Comparison of ENCODE assay signal across 15 cellular contexts in the genomic region with DNA sequence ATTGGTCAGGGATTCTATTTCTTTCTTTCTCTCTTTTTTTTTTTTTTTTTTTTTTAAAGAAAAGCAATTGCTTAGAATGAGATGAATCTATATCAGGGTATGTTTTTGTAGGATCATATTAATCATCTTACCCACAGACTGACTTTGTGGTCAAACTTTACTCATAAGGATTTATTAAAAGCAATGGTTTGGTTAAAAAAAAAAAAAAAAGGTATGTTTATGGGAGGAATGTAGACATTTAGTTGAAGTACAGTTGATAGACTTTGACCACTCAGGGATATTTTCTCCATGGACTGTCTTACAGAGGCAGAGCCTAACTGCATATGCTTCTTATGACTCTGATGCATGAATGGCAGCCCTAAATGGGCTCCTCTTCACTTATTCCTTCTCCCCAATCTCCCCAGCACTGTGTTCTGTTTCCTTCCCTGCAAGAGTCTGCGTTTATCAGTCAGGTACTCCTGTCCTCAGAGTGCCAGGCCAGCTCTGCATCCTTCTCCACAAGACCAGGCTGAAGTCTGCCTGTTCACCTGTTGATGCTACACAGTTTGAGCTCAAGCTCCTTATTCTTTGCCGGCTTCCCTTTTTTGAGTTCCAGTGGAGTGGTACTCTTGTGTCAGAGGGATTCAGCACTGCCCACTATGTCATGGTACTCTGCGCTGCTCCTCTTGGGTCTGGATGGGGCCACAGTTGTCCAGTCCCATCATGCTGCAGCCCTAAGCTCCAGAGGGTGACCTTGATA.
DNase-seq lines count a peak whose midpoint lies in the region; ATAC-seq, FAIRE-seq and TF ChIP-seq lines count a peak whose summit lies in the region.
"Had no signal": no experiment of that assay in that cellular context is flagged by ENCODE, and none has a peak within 500 bp of the region (broad histone marks: within the 10 kb centered on the region; RNA-seq: fewer than 3 reads in every experiment).

No MANE protein-coding gene starts in this region.

- DNase-seq in EL, result peak; percentile 69
- DNase-seq in HTR-8/SVneo (ENCODE audit: insufficient read length, low spot score), result no peak
- DNase-seq in astrocyte of the cerebellum (ENCODE audit: low read depth), result peak; percentile 53
- DNase-seq in T-helper 9 cell, result no peak
- no peak for DNase-seq in DMS 273 (lab: John Stamatoyannopoulos, UW; ENCODE audit: unreplicated experiment)
- no peak for DNase-seq in NCI-H1694 (lab: John Stamatoyannopoulos, UW)
- DNase-seq: cerebellar nuclear complex, kidney glomerular epithelial cell, NCI-H510A treated with DMSO at 0.1 percent for 48 hours, OCI-M1, pancreas, stomach had no signal

- no peak overlapping the region for H3K9ac ChIP-seq in mucosa of rectum (ENCODE audit: low read depth in 1 of 2, low read length in 2 of 2)

- H3K4me1 ChIP-seq in mucosa of rectum (ENCODE audit: control insufficient read depth in 2 of 2, insufficient read depth in 2 of 2, low read length in 2 of 2), result peaks cover 22 to 40% of the 10 kb centered on the region in 2 donors

- peak overlapping the region; percentile 7 to 53 for H3K27ac ChIP-seq in mucosa of rectum (ENCODE audit: low read depth in 2 of 2, low read length in 2 of 2)
- H3K27ac ChIP-seq: stomach, VCaP had no signal

- no peak overlapping the region for H3K4me3 ChIP-seq in astrocyte of the cerebellum (ENCODE audit: low read depth, low read length)
- H3K4me3 ChIP-seq in mucosa of rectum (ENCODE audit: low read length in 2 of 2), result peak overlapping the region in 1 of 2 donors; percentile 2
- H3K4me3 ChIP-seq: pancreas, stomach had no signal

- H3K36me3 ChIP-seq in mucosa of rectum (ENCODE audit: control insufficient read depth in 2 of 2, insufficient read depth in 2 of 2, low read length in 2 of 2), result peaks cover 0 to 3% of the 10 kb centered on the region in 2 donors
- H3K36me3 ChIP-seq: pancreas, stomach had no signal

- no peak for ATAC-seq in GM19035 (IDR thresholded peaks at IDR 0.05; ENCODE audit: unreplicated experiment)

- no peaks in the 10 kb centered on the region for H3K27me3 ChIP-seq in mucosa of rectum (ENCODE audit: control insufficient read depth in 2 of 2, insufficient read depth in 2 of 2, low read length in 2 of 2)
- H3K27me3 ChIP-seq: pancreas, stomach had no signal

- H3K9me3 ChIP-seq in mucosa of rectum (ENCODE audit: control insufficient read depth in 2 of 2, low read length in 2 of 2), result no peaks in the 10 kb centered on the region
- H3K9me3 ChIP-seq: pancreas, stomach had no signal

- TF ChIP-seq CTCF in astrocyte of the cerebellum (IDR thresholded peaks at IDR 0.05; ENCODE audit: low read depth, low read length, missing control alignments), result no peak

- FAIRE-seq in HTR-8/SVneo (lab: Jason Lieb, UNC), result peak; percentile 85
- FAIRE-seq: pancreas had no signal

- in situ Hi-C loops in astrocyte of the cerebellum (cut with HindIII; ENCODE audit: low sequenced_read_pairs), result no loop called here

Comparison
In these comparisons a context has a peak if more than half of its experiments do, and no peak if none do; other contexts are left out.
1. DNase-seq: peak in EL (single experiment) and astrocyte of the cerebellum (single experiment); none in HTR-8/SVneo (single experiment), T-helper 9 cell (single experiment), DMS 273 (single experiment) and NCI-H1694 (single experiment).